15 cellular contexts compared by ENCODE assay signal in genomic region chr14:28382460-28383220, GRCh38.
DNase-seq lines count a peak whose midpoint lies in the region; ATAC-seq and TF ChIP-seq lines count a peak whose summit lies in the region.
"Had no signal": no experiment of that assay in that cellular context is flagged by ENCODE, and none has a peak within 500 bp of the region (broad histone marks: within the 10 kb centered on the region; RNA-seq: fewer than 3 reads in every experiment).

No MANE protein-coding gene starts in this region.

- no peak overlapping the region for H3K14ac ChIP-seq in mesenchymal stem cell (ENCODE audit: low read length in 2 of 2)

- H2BK120ac ChIP-seq in mesenchymal stem cell (ENCODE audit: low read depth, low read length), result no peak overlapping the region

- peak; percentile 99 for ATAC-seq in PC-3
- no peak for ATAC-seq in GM18520 (IDR thresholded peaks at IDR 0.05; ENCODE audit: unreplicated experiment)
- ATAC-seq: activated T-helper 17 cell treated with anti-CD3 and anti-CD28 coated beads, Interleukin-2, amount 50 U/mL, for 72 hours; stimulated activated naive CD8-positive, alpha-beta T cell treated with anti-CD3 and anti-CD28 coated beads, Interleukin-15, amount 100 ng/mL, for 72 hours had no signal

- DNase-seq in DMS53 treated with DMSO at 0.1 percent for 48 hours (lab: John Stamatoyannopoulos, UW; ENCODE audit: unreplicated experiment) (peak; percentile 59), PC-3 (peak; percentile 96), choroid plexus epithelial cell (ENCODE audit: low read depth) (peak; percentile 96), mesenchymal stem cell (peak; percentile 3), HFFc6 (no peak), middle frontal gyrus (ENCODE audit: extremely low spot score, low spot score) (no peak), ascending aorta (ENCODE audit: low spot score in 2 of 2) (no peak)
- DNase-seq: activated CD4-positive, alpha-beta T cell treated with anti-CD3 and anti-CD28 coated beads for 48 hours; C1 segment of cervical spinal cord; central memory CD4-positive, alpha-beta T cell; stimulated activated naive CD8-positive, alpha-beta T cell treated with anti-CD3 and anti-CD28 coated beads, Interleukin-15, amount 100 ng/mL, for 72 hours; T-helper 2 cell had no signal

- H2AK5ac ChIP-seq in mesenchymal stem cell (ENCODE audit: low read length, severe bottlenecking), result no peak overlapping the region

- H3K4me1 ChIP-seq in PC-3 (ENCODE audit: insufficient read depth, low read length) (peaks cover 40% of the 10 kb centered on the region), mesenchymal stem cell (ENCODE audit: control insufficient read depth, insufficient read depth, low read depth, low read length) (no peaks in the 10 kb centered on the region), ascending aorta (no peaks in the 10 kb centered on the region)

- H2BK5ac ChIP-seq in mesenchymal stem cell (ENCODE audit: low read depth, low read length, poor library complexity, severe bottlenecking), result no peak overlapping the region

- no peaks in the 10 kb centered on the region for H3K4me1 Mint-ChIP-seq in HFFc6 (ENCODE audit: low read depth)
- H3K4me1 Mint-ChIP-seq: activated T-helper 17 cell treated with anti-CD3 and anti-CD28 coated beads, Interleukin-2, amount 50 U/mL, for 72 hours; stimulated activated naive CD8-positive, alpha-beta T cell treated with anti-CD3 and anti-CD28 coated beads, Interleukin-15, amount 100 ng/mL, for 72 hours had no signal

- no peaks in the 10 kb centered on the region for H3K79me1 ChIP-seq in mesenchymal stem cell (replicated peaks; ENCODE audit: low read length, poor library complexity, severe bottlenecking)

- intact Hi-C loops in PC-3 (cut with micrococcal nuclease) (loop anchor here (1.0 to 5.0 kb wide), 4 partner anchors 60 to 215 kb away; no protein-coding TSS in a partner anchor), ascending aorta (cut with DNase I) (no loop called here)

- peaks cover 10% of the 10 kb centered on the region; the same call in 1 of the 2 replicates for H3K79me2 ChIP-seq in PC-3 (ENCODE audit: low read length)

- H3K27ac ChIP-seq in PC-3 (ENCODE audit: low read length) (peak overlapping the region; percentile 92), mesenchymal stem cell (ENCODE audit: low read length, poor library complexity, severe bottlenecking) (peak overlapping the region; percentile 20), ascending aorta (no peak overlapping the region)
- H3K27ac ChIP-seq: KMS-11 had no signal

- no peak for TF ChIP-seq CTCF in PC-3 (conservative IDR thresholded peaks at IDR 0.05; ENCODE audit: low read depth, low read length)
- TF ChIP-seq CTCF in choroid plexus epithelial cell (conservative IDR thresholded peaks at IDR 0.05; ENCODE audit: low read depth, low read length), result no peak
- TF ChIP-seq CTCF in HFFc6 (IDR thresholded peaks at IDR 0.05), result no peak
- TF ChIP-seq CTCF in ascending aorta (IDR thresholded peaks at IDR 0.05), result no peak

- H3K9me2 ChIP-seq in PC-3 (replicated peaks; ENCODE audit: low read length), result 0 out of 2 replicates have a peak, but pooled peaks cover 4% of the 10 kb centered on the region

- H3K36me3 ChIP-seq in PC-3 (ENCODE audit: low read depth, low read length), result no peaks in the 10 kb centered on the region
- H3K36me3 ChIP-seq in mesenchymal stem cell (ENCODE audit: control insufficient read depth in 1 of 2, insufficient read depth in 2 of 2, low read depth in 1 of 2, low read length in 2 of 2), result no peaks in the 10 kb centered on the region
- no peaks in the 10 kb centered on the region for H3K36me3 ChIP-seq in ascending aorta

- H2AFZ ChIP-seq in PC-3 (ENCODE audit: low read length), result no peak overlapping the region
- no peak overlapping the region for H2AFZ ChIP-seq in mesenchymal stem cell (ENCODE audit: low read depth, low read length)

- H4K20me1 ChIP-seq in PC-3 (ENCODE audit: low read length), result no peaks in the 10 kb centered on the region

- POLR2A ChIA-PET in PC-3 (lab: Charles Lee; ENCODE audit: unreplicated experiment), result no interaction called here

- no peak overlapping the region for H3K4ac ChIP-seq in mesenchymal stem cell (ENCODE audit: low read depth in 1 of 2, low read length in 2 of 2)

- TSS peak; percentile 67 for BruUV-seq in PC-3 (replicated peaks; lab: Mats Ljungman, UMichigan)

- H3K9ac ChIP-seq in PC-3 (ENCODE audit: low read length) (peak overlapping the region; percentile 36), mesenchymal stem cell (ENCODE audit: low read length) (no peak overlapping the region)
- H3K9ac ChIP-seq: KMS-11 had no signal

- 58% methylated on average over 3 of the region's 7 CpGs for whole genome bisulfite sequencing in mesenchymal stem cell

- H3K36me3 Mint-ChIP-seq in HFFc6 (ENCODE audit: low read depth), result no peaks in the 10 kb centered on the region

- CTCF ChIA-PET in PC-3 (lab: Charles Lee), result no interaction called here

- H3K4me2 ChIP-seq in PC-3 (ENCODE audit: low read length) (peak overlapping the region; percentile 77), mesenchymal stem cell (ENCODE audit: low read length, poor library complexity, severe bottlenecking) (no peak overlapping the region)
- H3K4me2 ChIP-seq: KMS-11 had no signal

- H4K8ac ChIP-seq in mesenchymal stem cell (ENCODE audit: low read length), result no peak overlapping the region

- H3K27me3 ChIP-seq in PC-3 (ENCODE audit: low read length) (no peaks in the 10 kb centered on the region), mesenchymal stem cell (ENCODE audit: control insufficient read depth in 1 of 2, insufficient read depth in 1 of 2, low read length in 2 of 2) (no peaks in the 10 kb centered on the region), ascending aorta (no peaks in the 10 kb centered on the region)

- H4K91ac ChIP-seq in mesenchymal stem cell (ENCODE audit: low read length), result no peak overlapping the region

- peaks cover 27% of the 10 kb centered on the region for H3K9me3 Mint-ChIP-seq in HFFc6

- H3K27me3 Mint-ChIP-seq in HFFc6 (ENCODE audit: insufficient read depth), result no peaks in the 10 kb centered on the region
- H3K27me3 Mint-ChIP-seq: activated T-helper 17 cell treated with anti-CD3 and anti-CD28 coated beads, Interleukin-2, amount 50 U/mL, for 72 hours; stimulated activated naive CD8-positive, alpha-beta T cell treated with anti-CD3 and anti-CD28 coated beads, Interleukin-15, amount 100 ng/mL, for 72 hours had no signal

- H3K4me3 ChIP-seq in PC-3 (ENCODE audit: low read length) (peak overlapping the region; percentile 40), choroid plexus epithelial cell (ENCODE audit: low read depth, low read length) (no peak overlapping the region), mesenchymal stem cell (ENCODE audit: insufficient read depth in 1 of 2, low read depth in 1 of 2, low read length in 2 of 2) (no peak overlapping the region), ascending aorta (no peak overlapping the region)

- no peak overlapping the region for H3K23ac ChIP-seq in mesenchymal stem cell (ENCODE audit: low read length in 2 of 2)

- no peak overlapping the region for H2BK15ac ChIP-seq in mesenchymal stem cell (ENCODE audit: low read depth, poor library complexity, severe bottlenecking)

- no peak overlapping the region for H3K27ac Mint-ChIP-seq in HFFc6
- H3K27ac Mint-ChIP-seq: activated T-helper 17 cell treated with anti-CD3 and anti-CD28 coated beads, Interleukin-2, amount 50 U/mL, for 72 hours; stimulated activated naive CD8-positive, alpha-beta T cell treated with anti-CD3 and anti-CD28 coated beads, Interleukin-15, amount 100 ng/mL, for 72 hours had no signal

- no peak overlapping the region for H3K4me3 Mint-ChIP-seq in HFFc6
- H3K4me3 Mint-ChIP-seq: activated T-helper 17 cell treated with anti-CD3 and anti-CD28 coated beads, Interleukin-2, amount 50 U/mL, for 72 hours; stimulated activated naive CD8-positive, alpha-beta T cell treated with anti-CD3 and anti-CD28 coated beads, Interleukin-15, amount 100 ng/mL, for 72 hours had no signal

- no peak overlapping the region for H2BK12ac ChIP-seq in mesenchymal stem cell (ENCODE audit: low read length in 2 of 2)

- H3K9me3 ChIP-seq in PC-3 (ENCODE audit: low read length), result no peaks in the 10 kb centered on the region
- H3K9me3 ChIP-seq in mesenchymal stem cell (ENCODE audit: control insufficient read depth, low read length), result no peaks in the 10 kb centered on the region
- H3K9me3 ChIP-seq in ascending aorta, result no peaks in the 10 kb centered on the region

- no peak overlapping the region for H3K18ac ChIP-seq in mesenchymal stem cell (ENCODE audit: low read depth in 1 of 2, low read length in 2 of 2)

- peaks cover 18% of the 10 kb centered on the region for H3F3A ChIP-seq in PC-3 (ENCODE audit: low read length, unreplicated experiment)

Comparison
In these comparisons a context has a peak if more than half of its experiments do, and no peak if none do; other contexts are left out.
1. DNase-seq: peak in DMS53 treated with DMSO at 0.1 percent for 48 hours (single experiment), PC-3 (single experiment), choroid plexus epithelial cell (single experiment) and mesenchymal stem cell (single experiment); none in HFFc6 (single experiment), middle frontal gyrus (single experiment) and ascending aorta (0 of 2).
2. H3K27ac ChIP-seq: peak in PC-3 (single experiment) and mesenchymal stem cell (single experiment); none in ascending aorta (0 of 2).